Comparison of ENCODE assay signal across 20 cellular contexts in genomic region chr4:6898763-6899162, GRCh38. TPM values are rescaled to one million over a fixed set of nuclear protein-coding genes. Genes with fewer than 3 reads are reported as not detected.
DNase-seq lines count a peak whose midpoint lies in the region; ATAC-seq and TF ChIP-seq lines count a peak whose summit lies in the region.
"Had no signal": no experiment of that assay in that cellular context is flagged by ENCODE, and none has a peak within 500 bp of the region (broad histone marks: within the 10 kb centered on the region; RNA-seq: fewer than 3 reads in every experiment).

No MANE protein-coding gene starts in this region.

- no peaks in the 10 kb centered on the region for H3K27me3 ChIP-seq in BLaER1
- no peaks in the 10 kb centered on the region for H3K27me3 ChIP-seq in CD8-positive, alpha-beta T cell (ENCODE audit: insufficient read depth, low read length)
- H3K27me3 ChIP-seq: BE2C, testis had no signal

- H3K4me3 Mint-ChIP-seq in CD8-positive, alpha-beta T cell, result peak overlapping the region; percentile 24
- peak overlapping the region; percentile 40 for H3K4me3 Mint-ChIP-seq in activated CD4-positive, alpha-beta memory T cell treated with anti-CD3 and anti-CD28 coated beads, Interleukin-2, amount 10 ng/mL, durations not matched to agents 7 days and 5 days
- H3K4me3 Mint-ChIP-seq: brain had no signal

- H3K4me2 ChIP-seq in BLaER1, result peak overlapping the region; percentile 92

- DNase-seq in CD8-positive, alpha-beta T cell, result no peak
- peak; percentile 39 for DNase-seq in activated CD4-positive, alpha-beta memory T cell treated with anti-CD3 and anti-CD28 coated beads, Interleukin-2, amount 10 ng/mL, durations not matched to agents 7 days and 5 days
- DNase-seq in fibroblast of villous mesenchyme (ENCODE audit: low read depth) (peak; percentile 52), inferior parietal cortex (ENCODE audit: extremely low spot score) (no peak), anterior cingulate cortex (lab: John Stamatoyannopoulos, UW) (no peak)
- DNase-seq: activated CD4-positive, CD25-positive, alpha-beta regulatory T cell treated with anti-CD3 and anti-CD28 coated beads, Interleukin-2, amount 50 U/mL, for 72 hours; BE2C; DND-41; Karpas-422; left ventricle myocardium superior; NCI-H1417 treated with DMSO at 0.1 percent for 48 hours; NCI-H2171; NCI-H82; PC-3; T1000; testis had no signal

- intact Hi-C loops in CD8-positive, alpha-beta T cell (cut with DNase I, micrococcal nuclease), result no loop called here

- no peaks in the 10 kb centered on the region for H3K27me3 Mint-ChIP-seq in CD8-positive, alpha-beta T cell (ENCODE audit: low read depth)
- no peaks in the 10 kb centered on the region for H3K27me3 Mint-ChIP-seq in activated CD4-positive, alpha-beta memory T cell treated with anti-CD3 and anti-CD28 coated beads, Interleukin-2, amount 10 ng/mL, durations not matched to agents 7 days and 5 days
- H3K27me3 Mint-ChIP-seq: brain had no signal

- peaks cover 81% of the 10 kb centered on the region for H3K4me1 ChIP-seq in BLaER1
- peaks cover 23% of the 10 kb centered on the region for H3K4me1 ChIP-seq in CD8-positive, alpha-beta T cell (ENCODE audit: insufficient read depth, low read length)
- H3K4me1 ChIP-seq: BE2C had no signal

- no peaks in the 10 kb centered on the region for H4K20me1 ChIP-seq in BLaER1

- no peak for TF ChIP-seq CTCF in CD8-positive, alpha-beta T cell (IDR thresholded peaks at IDR 0.05)
- no peak for TF ChIP-seq CTCF in fibroblast of villous mesenchyme (IDR thresholded peaks at IDR 0.05; ENCODE audit: insufficient read depth, low read depth, low read length)

- H3K9me3 Mint-ChIP-seq in CD8-positive, alpha-beta T cell, result no peaks in the 10 kb centered on the region
- H3K9me3 Mint-ChIP-seq in activated CD4-positive, alpha-beta memory T cell treated with anti-CD3 and anti-CD28 coated beads, Interleukin-2, amount 10 ng/mL, durations not matched to agents 7 days and 5 days, result no peaks in the 10 kb centered on the region

- H3K4me3 ChIP-seq in BLaER1, result no peak overlapping the region
- no peak overlapping the region for H3K4me3 ChIP-seq in CD8-positive, alpha-beta T cell (ENCODE audit: low read depth, low read length)
- H3K4me3 ChIP-seq in fibroblast of villous mesenchyme (ENCODE audit: low read depth, low read length), result no peak overlapping the region
- H3K4me3 ChIP-seq: coronary artery, testis had no signal

- H3K4me1 Mint-ChIP-seq in CD8-positive, alpha-beta T cell (ENCODE audit: low read depth), result peaks cover 34% of the 10 kb centered on the region
- H3K4me1 Mint-ChIP-seq in activated CD4-positive, alpha-beta memory T cell treated with anti-CD3 and anti-CD28 coated beads, Interleukin-2, amount 10 ng/mL, durations not matched to agents 7 days and 5 days, result peaks cover 63% of the 10 kb centered on the region

- H3K36me3 ChIP-seq in BLaER1, result no peaks in the 10 kb centered on the region
- H3K36me3 ChIP-seq in CD8-positive, alpha-beta T cell (ENCODE audit: insufficient read depth, low read length), result no peaks in the 10 kb centered on the region
- H3K36me3 ChIP-seq: BE2C had no signal

- peak; percentile 20 for ATAC-seq in CD8-positive, alpha-beta T cell
- ATAC-seq in GM19324 (IDR thresholded peaks at IDR 0.05; ENCODE audit: low FRiP score, unreplicated experiment), result no peak
- ATAC-seq: left ventricle myocardium superior, PC-3 had no signal

- CTCF ChIA-PET in CD8-positive, alpha-beta T cell (lab: Charles Lee), result interaction anchor here (1.3 to 3.0 kb wide), 5 partner anchors 10 to 182 kb away, joined by 3 to 10 read pairs (median 5); partner anchors contain the start of gene TBC1D14
- CTCF ChIA-PET in activated CD4-positive, alpha-beta memory T cell treated with anti-CD3 and anti-CD28 coated beads, Interleukin-2, amount 10 ng/mL, durations not matched to agents 7 days and 5 days (lab: Charles Lee), result interaction anchor here (0.7 to 3.9 kb wide), 11 partner anchors 10 to 259 kb away, joined by 3 to 26 read pairs (median 7); partner anchors contain the start of genes TADA2B and TBC1D14

- POLR2A ChIA-PET in CD8-positive, alpha-beta T cell (lab: Charles Lee), result interaction anchor here (0.8 to 2.1 kb wide), 5 partner anchors 10 to 170 kb away, joined by 4 to 22 read pairs (median 5); partner anchors contain the start of genes GRPEL1, TADA2B and TBC1D14
- POLR2A ChIA-PET in activated CD4-positive, alpha-beta memory T cell treated with anti-CD3 and anti-CD28 coated beads, Interleukin-2, amount 10 ng/mL, durations not matched to agents 7 days and 5 days (lab: Charles Lee), result interaction anchor here (0.7 to 4.4 kb wide), 14 partner anchors 12 to 218 kb away, joined by 3 to 109 read pairs (median 5); partner anchors contain the start of genes GRPEL1, KIAA0232, MRFAP1L1 and TADA2B

- H3K27ac Mint-ChIP-seq in CD8-positive, alpha-beta T cell, result peak overlapping the region; percentile 89
- peak overlapping the region; percentile 94 for H3K27ac Mint-ChIP-seq in activated CD4-positive, alpha-beta memory T cell treated with anti-CD3 and anti-CD28 coated beads, Interleukin-2, amount 10 ng/mL, durations not matched to agents 7 days and 5 days

- peak overlapping the region; percentile 85 for H3K27ac ChIP-seq in BLaER1
- peak overlapping the region; percentile 33 for H3K27ac ChIP-seq in CD8-positive, alpha-beta T cell (ENCODE audit: low read depth, low read length)
- H3K27ac ChIP-seq: coronary artery, testis had no signal

- no peaks in the 10 kb centered on the region for H3K9me3 ChIP-seq in BLaER1
- H3K9me3 ChIP-seq in CD8-positive, alpha-beta T cell (ENCODE audit: low read length), result no peaks in the 10 kb centered on the region
- H3K9me3 ChIP-seq: BE2C, testis had no signal

- no peaks in the 10 kb centered on the region for H3K36me3 Mint-ChIP-seq in CD8-positive, alpha-beta T cell
- H3K36me3 Mint-ChIP-seq in activated CD4-positive, alpha-beta memory T cell treated with anti-CD3 and anti-CD28 coated beads, Interleukin-2, amount 10 ng/mL, durations not matched to agents 7 days and 5 days (ENCODE audit: low read depth), result no peaks in the 10 kb centered on the region
- H3K36me3 Mint-ChIP-seq: brain had no signal

- H3K9ac ChIP-seq in BLaER1, result peak overlapping the region; percentile 67

RNA-seq across cellular contexts. Expression of gene TBC1D14, which starts 10.9 kb away (rescaled TPM):
- total RNA-seq in CD8-positive, alpha-beta T cell, result 10 to 100 TPM; 29.2 to 30.9 TPM
- 10 to 100 TPM; 53.7 to 55.3 TPM for total RNA-seq in activated CD4-positive, alpha-beta memory T cell treated with anti-CD3 and anti-CD28 coated beads, Interleukin-2, amount 10 ng/mL, durations not matched to agents 7 days and 5 days
- total RNA-seq in fibroblast of villous mesenchyme, result 39.0 and 42.3 TPM in 2 replicates

Comparison
In these comparisons a context has a peak if more than half of its experiments do, and no peak if none do; other contexts are left out.
1. DNase-seq: peak in activated CD4-positive, alpha-beta memory T cell treated with anti-CD3 and anti-CD28 coated beads, Interleukin-2, amount 10 ng/mL, durations not matched to agents 7 days and 5 days (single experiment) and fibroblast of villous mesenchyme (single experiment); none in CD8-positive, alpha-beta T cell (0 of 7), inferior parietal cortex (single experiment) and anterior cingulate cortex (0 of 58).